In the genomic region with DNA sequence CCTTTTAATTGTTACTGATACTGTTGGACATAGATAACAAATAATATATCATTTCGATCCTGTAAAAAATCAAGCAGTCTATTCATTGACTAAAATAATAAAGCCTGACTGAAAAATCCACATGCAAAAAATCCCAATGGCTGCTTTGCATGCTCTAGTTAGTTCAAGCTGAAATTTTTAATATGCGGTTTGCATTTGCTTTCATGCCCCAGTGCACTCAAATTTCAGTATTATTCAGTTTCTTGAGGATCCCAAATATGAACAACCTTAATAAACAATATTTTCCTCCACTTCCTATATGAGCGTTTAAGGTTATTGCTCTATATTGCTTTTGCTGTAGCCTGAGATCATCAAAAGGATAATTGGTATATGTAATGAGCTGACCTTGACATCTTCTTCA, we compare ENCODE assay signal across 1 cellular context.
TF ChIP-seq lines count a peak whose summit lies in the region.

No MANE protein-coding gene starts in this region.

TF ChIP-seq in GM12878, 131 proteins besides CTCF, POLR2A, EP300 and RAD21 (continued from another document):
- peak; percentile 78; the same call in 1 of the 2 replicates for TF ChIP-seq BCL11A (IDR thresholded peaks at IDR 0.05; ENCODE audit: low read depth, low read length)
- 0 out of 2 replicates have a peak, but pooled peaks have one; percentile 18 for TF ChIP-seq FOXM1 (IDR thresholded peaks at IDR 0.05; ENCODE audit: low read depth, low read length)
- no peak for TF ChIP-seq EZH2 (IDR thresholded peaks at IDR 0.05; ENCODE audit: borderline replicate concordance, control insufficient read depth, low read depth, low read length)
- no peak for TF ChIP-seq RELA (IDR thresholded peaks at IDR 0.05; ENCODE audit: borderline replicate concordance, partially characterized antibody)
- no peak for TF ChIP-seq NR2C1 (IDR thresholded peaks at IDR 0.05)
- TF ChIP-seq PAX5 (IDR thresholded peaks at IDR 0.05; ENCODE audit: borderline replicate concordance, low read depth, low read length): 0 out of 2 replicates have a peak, but pooled peaks have one; percentile 41
- TF ChIP-seq, protein P1, sequence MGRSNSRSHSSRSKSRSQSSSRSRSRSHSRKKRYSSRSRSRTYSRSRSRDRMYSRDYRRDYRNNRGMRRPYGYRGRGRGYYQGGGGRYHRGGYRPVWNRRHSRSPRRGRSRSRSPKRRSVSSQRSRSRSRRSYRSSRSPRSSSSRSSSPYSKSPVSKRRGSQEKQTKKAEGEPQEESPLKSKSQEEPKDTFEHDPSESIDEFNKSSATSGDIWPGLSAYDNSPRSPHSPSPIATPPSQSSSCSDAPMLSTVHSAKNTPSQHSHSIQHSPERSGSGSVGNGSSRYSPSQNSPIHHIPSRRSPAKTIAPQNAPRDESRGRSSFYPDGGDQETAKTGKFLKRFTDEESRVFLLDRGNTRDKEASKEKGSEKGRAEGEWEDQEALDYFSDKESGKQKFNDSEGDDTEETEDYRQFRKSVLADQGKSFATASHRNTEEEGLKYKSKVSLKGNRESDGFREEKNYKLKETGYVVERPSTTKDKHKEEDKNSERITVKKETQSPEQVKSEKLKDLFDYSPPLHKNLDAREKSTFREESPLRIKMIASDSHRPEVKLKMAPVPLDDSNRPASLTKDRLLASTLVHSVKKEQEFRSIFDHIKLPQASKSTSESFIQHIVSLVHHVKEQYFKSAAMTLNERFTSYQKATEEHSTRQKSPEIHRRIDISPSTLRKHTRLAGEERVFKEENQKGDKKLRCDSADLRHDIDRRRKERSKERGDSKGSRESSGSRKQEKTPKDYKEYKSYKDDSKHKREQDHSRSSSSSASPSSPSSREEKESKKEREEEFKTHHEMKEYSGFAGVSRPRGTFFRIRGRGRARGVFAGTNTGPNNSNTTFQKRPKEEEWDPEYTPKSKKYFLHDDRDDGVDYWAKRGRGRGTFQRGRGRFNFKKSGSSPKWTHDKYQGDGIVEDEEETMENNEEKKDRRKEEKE (IDR thresholded peaks at IDR 0.05): no peak
- TF ChIP-seq ZNF384 (IDR thresholded peaks at IDR 0.05; ENCODE audit: borderline replicate concordance, low read depth, low read length): no peak
- TF ChIP-seq, protein P2, sequence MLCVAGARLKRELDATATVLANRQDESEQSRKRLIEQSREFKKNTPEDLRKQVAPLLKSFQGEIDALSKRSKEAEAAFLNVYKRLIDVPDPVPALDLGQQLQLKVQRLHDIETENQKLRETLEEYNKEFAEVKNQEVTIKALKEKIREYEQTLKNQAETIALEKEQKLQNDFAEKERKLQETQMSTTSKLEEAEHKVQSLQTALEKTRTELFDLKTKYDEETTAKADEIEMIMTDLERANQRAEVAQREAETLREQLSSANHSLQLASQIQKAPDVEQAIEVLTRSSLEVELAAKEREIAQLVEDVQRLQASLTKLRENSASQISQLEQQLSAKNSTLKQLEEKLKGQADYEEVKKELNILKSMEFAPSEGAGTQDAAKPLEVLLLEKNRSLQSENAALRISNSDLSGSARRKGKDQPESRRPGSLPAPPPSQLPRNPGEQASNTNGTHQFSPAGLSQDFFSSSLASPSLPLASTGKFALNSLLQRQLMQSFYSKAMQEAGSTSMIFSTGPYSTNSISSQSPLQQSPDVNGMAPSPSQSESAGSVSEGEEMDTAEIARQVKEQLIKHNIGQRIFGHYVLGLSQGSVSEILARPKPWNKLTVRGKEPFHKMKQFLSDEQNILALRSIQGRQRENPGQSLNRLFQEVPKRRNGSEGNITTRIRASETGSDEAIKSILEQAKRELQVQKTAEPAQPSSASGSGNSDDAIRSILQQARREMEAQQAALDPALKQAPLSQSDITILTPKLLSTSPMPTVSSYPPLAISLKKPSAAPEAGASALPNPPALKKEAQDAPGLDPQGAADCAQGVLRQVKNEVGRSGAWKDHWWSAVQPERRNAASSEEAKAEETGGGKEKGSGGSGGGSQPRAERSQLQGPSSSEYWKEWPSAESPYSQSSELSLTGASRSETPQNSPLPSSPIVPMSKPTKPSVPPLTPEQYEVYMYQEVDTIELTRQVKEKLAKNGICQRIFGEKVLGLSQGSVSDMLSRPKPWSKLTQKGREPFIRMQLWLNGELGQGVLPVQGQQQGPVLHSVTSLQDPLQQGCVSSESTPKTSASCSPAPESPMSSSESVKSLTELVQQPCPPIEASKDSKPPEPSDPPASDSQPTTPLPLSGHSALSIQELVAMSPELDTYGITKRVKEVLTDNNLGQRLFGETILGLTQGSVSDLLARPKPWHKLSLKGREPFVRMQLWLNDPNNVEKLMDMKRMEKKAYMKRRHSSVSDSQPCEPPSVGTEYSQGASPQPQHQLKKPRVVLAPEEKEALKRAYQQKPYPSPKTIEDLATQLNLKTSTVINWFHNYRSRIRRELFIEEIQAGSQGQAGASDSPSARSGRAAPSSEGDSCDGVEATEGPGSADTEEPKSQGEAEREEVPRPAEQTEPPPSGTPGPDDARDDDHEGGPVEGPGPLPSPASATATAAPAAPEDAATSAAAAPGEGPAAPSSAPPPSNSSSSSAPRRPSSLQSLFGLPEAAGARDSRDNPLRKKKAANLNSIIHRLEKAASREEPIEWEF (IDR thresholded peaks at IDR 0.05; ENCODE audit: insufficient replicate concordance, low read depth, low read length): no peak
- no peak for TF ChIP-seq TAF1 (IDR thresholded peaks at IDR 0.05; ENCODE audit: borderline replicate concordance, low read depth, low read length)
- no peak for TF ChIP-seq TCF3 (IDR thresholded peaks at IDR 0.05; ENCODE audit: borderline replicate concordance, insufficient read depth, low read depth, low read length)
- no peak for TF ChIP-seq SMC3 (IDR thresholded peaks at IDR 0.05; ENCODE audit: borderline replicate concordance, low read length)
- TF ChIP-seq CBFB (IDR thresholded peaks at IDR 0.05; ENCODE audit: low read depth): no peak
- TF ChIP-seq, protein P3, sequence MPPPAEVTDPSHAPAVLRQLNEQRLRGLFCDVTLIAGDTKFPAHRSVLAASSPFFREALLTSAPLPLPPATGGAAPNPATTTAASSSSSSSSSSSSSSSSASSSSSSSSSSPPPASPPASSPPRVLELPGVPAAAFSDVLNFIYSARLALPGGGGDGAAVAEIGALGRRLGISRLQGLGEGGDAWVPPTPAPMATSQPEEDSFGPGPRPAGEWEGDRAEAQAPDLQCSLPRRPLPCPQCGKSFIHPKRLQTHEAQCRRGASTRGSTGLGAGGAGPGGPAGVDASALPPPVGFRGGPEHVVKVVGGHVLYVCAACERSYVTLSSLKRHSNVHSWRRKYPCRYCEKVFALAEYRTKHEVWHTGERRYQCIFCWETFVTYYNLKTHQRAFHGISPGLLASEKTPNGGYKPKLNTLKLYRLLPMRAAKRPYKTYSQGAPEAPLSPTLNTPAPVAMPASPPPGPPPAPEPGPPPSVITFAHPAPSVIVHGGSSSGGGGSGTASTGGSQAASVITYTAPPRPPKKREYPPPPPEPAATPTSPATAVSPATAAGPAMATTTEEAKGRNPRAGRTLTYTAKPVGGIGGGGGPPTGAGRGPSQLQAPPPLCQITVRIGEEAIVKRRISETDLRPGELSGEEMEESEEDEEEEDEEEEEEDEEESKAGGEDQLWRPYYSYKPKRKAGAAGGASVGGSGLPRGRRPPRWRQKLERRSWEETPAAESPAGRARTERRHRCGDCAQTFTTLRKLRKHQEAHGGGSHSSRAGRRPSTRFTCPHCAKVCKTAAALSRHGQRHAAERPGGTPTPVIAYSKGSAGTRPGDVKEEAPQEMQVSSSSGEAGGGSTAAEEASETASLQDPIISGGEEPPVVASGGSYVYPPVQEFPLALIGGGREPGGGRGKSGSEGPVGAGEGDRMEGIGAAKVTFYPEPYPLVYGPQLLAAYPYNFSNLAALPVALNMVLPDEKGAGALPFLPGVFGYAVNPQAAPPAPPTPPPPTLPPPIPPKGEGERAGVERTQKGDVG (CRISPR knock-in tag; IDR thresholded peaks at IDR 0.05): no peak
- TF ChIP-seq ZSCAN29 (IDR thresholded peaks at IDR 0.05): no peak
- TF ChIP-seq, protein P4, sequence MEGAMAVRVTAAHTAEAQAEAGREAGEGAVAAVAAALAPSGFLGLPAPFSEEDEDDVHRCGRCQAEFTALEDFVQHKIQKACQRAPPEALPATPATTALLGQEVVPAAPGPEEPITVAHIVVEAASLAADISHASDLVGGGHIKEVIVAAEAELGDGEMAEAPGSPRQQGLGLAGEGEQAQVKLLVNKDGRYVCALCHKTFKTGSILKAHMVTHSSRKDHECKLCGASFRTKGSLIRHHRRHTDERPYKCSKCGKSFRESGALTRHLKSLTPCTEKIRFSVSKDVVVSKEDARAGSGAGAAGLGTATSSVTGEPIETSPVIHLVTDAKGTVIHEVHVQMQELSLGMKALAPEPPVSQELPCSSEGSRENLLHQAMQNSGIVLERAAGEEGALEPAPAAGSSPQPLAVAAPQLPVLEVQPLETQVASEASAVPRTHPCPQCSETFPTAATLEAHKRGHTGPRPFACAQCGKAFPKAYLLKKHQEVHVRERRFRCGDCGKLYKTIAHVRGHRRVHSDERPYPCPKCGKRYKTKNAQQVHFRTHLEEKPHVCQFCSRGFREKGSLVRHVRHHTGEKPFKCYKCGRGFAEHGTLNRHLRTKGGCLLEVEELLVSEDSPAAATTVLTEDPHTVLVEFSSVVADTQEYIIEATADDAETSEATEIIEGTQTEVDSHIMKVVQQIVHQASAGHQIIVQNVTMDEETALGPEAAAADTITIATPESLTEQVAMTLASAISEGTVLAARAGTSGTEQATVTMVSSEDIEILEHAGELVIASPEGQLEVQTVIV (IDR thresholded peaks at IDR 0.05; ENCODE audit: borderline replicate concordance, partially characterized antibody): no peak
- no peak for TF ChIP-seq RB1 (IDR thresholded peaks at IDR 0.05; ENCODE audit: borderline replicate concordance)
- TF ChIP-seq, protein P5, sequence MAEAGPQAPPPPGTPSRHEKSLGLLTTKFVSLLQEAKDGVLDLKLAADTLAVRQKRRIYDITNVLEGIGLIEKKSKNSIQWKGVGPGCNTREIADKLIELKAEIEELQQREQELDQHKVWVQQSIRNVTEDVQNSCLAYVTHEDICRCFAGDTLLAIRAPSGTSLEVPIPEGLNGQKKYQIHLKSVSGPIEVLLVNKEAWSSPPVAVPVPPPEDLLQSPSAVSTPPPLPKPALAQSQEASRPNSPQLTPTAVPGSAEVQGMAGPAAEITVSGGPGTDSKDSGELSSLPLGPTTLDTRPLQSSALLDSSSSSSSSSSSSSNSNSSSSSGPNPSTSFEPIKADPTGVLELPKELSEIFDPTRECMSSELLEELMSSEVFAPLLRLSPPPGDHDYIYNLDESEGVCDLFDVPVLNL (IDR thresholded peaks at IDR 0.05; ENCODE audit: low read depth, low read length): no peak
TF ChIP-seq in GM12878: peak in this region for 9.
